6 cellular contexts compared by ENCODE assay signal in the genomic region with DNA sequence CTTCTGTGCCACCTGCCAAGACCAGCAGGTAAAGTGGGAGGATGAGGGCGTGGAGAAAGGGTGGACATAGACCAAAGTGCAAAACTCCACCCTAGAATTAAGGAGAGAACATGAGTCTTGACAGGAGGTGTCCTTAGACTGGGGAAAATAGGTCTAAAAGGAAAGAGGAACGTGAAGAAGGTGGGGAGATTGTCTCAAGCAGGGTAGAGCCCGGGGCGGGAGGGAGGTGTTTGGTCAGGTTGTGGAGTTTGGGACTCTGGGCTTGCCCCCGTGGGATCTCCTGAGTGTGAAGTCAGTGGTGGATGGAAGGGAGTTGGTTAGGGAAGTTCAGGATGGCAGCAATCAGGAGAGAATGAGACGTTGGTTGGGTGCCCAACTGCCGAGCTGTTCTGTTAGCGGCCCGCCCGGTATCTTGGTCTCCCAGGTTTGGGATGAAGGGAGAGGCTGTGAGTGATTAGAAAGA.
A peak's percentile ranks its signal among the peaks of the same experiment; 100 is the strongest.
DNase-seq lines count a peak whose midpoint lies in the region; TF ChIP-seq lines count a peak whose summit lies in the region.

No MANE protein-coding gene starts in this region.

- no peak for TF ChIP-seq CTCF in GM06990 (IDR thresholded peaks at IDR 0.05; ENCODE audit: insufficient read depth, low read length, poor library complexity, severe bottlenecking)

- H3K4me3 ChIP-seq in GM06990 (replicated peaks; ENCODE audit: low read depth, low read length) = peak overlapping the region; percentile 92
- peak overlapping the region; percentile 86 for H3K4me3 ChIP-seq in adipocyte (ENCODE audit: low read length)
- peak overlapping the region; percentile 53 to 85 for H3K4me3 ChIP-seq in muscle layer of colon (ENCODE audit: low read depth in 1 of 2, low read length in 2 of 2)

- H3K36me3 ChIP-seq in GM06990 (ENCODE audit: control insufficient read depth, insufficient read depth, low read length) = peaks cover 2% of the 10 kb centered on the region
- H3K36me3 ChIP-seq in adipocyte (ENCODE audit: control insufficient read depth, insufficient read depth, low read length, severe bottlenecking) = no peaks in the 10 kb centered on the region
- H3K36me3 ChIP-seq in muscle layer of colon (ENCODE audit: insufficient read depth, low read length) = no peaks in the 10 kb centered on the region

- H3K27ac ChIP-seq in muscle layer of colon (ENCODE audit: low read depth, low read length) = peak overlapping the region; percentile 66

- peaks cover 52% of the 10 kb centered on the region for H3K4me1 ChIP-seq in adipocyte (ENCODE audit: control insufficient read depth, insufficient read depth, low read length)
- H3K4me1 ChIP-seq in muscle layer of colon (ENCODE audit: insufficient read depth, low read length) = peaks cover 36% of the 10 kb centered on the region

- H3K9me3 ChIP-seq in adipocyte (ENCODE audit: control insufficient read depth, low read length) (no peaks in the 10 kb centered on the region), muscle layer of colon (ENCODE audit: low read length) (no peaks in the 10 kb centered on the region)

- H3K9ac ChIP-seq in adipocyte (ENCODE audit: low read length) (peak overlapping the region; percentile 85), muscle layer of colon (ENCODE audit: low read length) (peak overlapping the region; percentile 72)

- H3K27me3 ChIP-seq in GM06990 (replicated peaks; ENCODE audit: control insufficient read depth, insufficient read depth, low read length) (no peaks in the 10 kb centered on the region), adipocyte (replicated peaks; ENCODE audit: control insufficient read depth, insufficient read depth, low read length) (no peaks in the 10 kb centered on the region), muscle layer of colon (ENCODE audit: control insufficient read depth in 1 of 2, insufficient read depth in 2 of 2, low read length in 2 of 2) (no peaks in the 10 kb centered on the region)

- DNase-seq in GM06990 (ENCODE audit: extremely low read depth, insufficient read length) (no peak), adipocyte (ENCODE audit: low read depth) (no peak), medulla oblongata (ENCODE audit: extremely low spot score) (no peak), NCI-H774 (lab: John Stamatoyannopoulos, UW) (no peak)
- DNase-seq in activated CD4-positive, CD25-positive, alpha-beta regulatory T cell (lab: John Stamatoyannopoulos, UW) = no peak
